ENCODE assay signal across 16 cellular contexts in the genomic region with DNA sequence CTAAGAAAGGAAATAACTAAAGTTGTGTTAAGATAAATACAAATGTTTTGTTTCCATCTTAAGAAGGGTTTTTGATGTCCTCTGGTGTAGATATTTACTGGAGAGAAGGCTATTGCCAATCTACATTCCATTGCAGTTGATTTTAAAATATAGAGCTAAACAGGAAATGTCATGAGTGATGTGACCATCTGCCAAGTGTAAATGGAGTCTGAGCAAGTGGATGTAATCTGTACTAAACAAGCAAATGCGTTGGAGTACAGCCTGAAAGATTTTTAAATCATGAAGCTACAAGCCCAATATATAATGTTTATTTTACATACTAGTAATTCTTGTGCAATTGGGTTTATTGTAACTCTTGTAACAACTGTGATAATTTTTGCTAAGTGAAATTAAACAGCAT. TPM values are rescaled to one million over a fixed set of nuclear protein-coding genes. Genes with fewer than 3 reads are reported as not detected.
DNase-seq lines count a peak whose midpoint lies in the region; ATAC-seq and TF ChIP-seq lines count a peak whose summit lies in the region.
"Had no signal": no experiment of that assay in that cellular context is flagged by ENCODE, and none has a peak within 500 bp of the region (broad histone marks: within the 10 kb centered on the region; RNA-seq: fewer than 3 reads in every experiment).

No MANE protein-coding gene starts in this region.

- no peak overlapping the region for H3K4me3 Mint-ChIP-seq in activated naive CD8-positive, alpha-beta T cell treated with anti-CD3 and anti-CD28 coated beads for 36 hours
- H3K4me3 Mint-ChIP-seq: nephron progenitor cell; stimulated activated naive CD8-positive, alpha-beta T cell treated with anti-CD3 and anti-CD28 coated beads, Interleukin-15, Interleukin-2, amounts not matched to agents 100 ng/mL and 50 ng/mL, for 24 hours; T-helper 17 cell had no signal

- no peaks in the 10 kb centered on the region for H3K27me3 Mint-ChIP-seq in activated naive CD8-positive, alpha-beta T cell treated with anti-CD3 and anti-CD28 coated beads for 36 hours
- H3K27me3 Mint-ChIP-seq: stimulated activated naive CD8-positive, alpha-beta T cell treated with anti-CD3 and anti-CD28 coated beads, Interleukin-15, Interleukin-2, amounts not matched to agents 100 ng/mL and 50 ng/mL, for 24 hours; T-helper 17 cell had no signal

- no peak for ATAC-seq in Right ventricle myocardium inferior
- ATAC-seq in HG02642 (IDR thresholded peaks at IDR 0.05; ENCODE audit: poor library complexity, unreplicated experiment): no peak
- ATAC-seq: activated CD4-positive, CD25-positive, alpha-beta regulatory T cell treated with anti-CD3 and anti-CD28 coated beads, Interleukin-2, amount 50 U/mL, for 24 hours; T-helper 17 cell had no signal

- no peaks in the 10 kb centered on the region for H3K36me3 ChIP-seq in thyroid gland

- 3 to 5% methylated on average over 1 of the region's 1 CpG for WGBS in thyroid gland, 2 donors

- no peak for TF ChIP-seq POLR2A in thyroid gland (IDR thresholded peaks at IDR 0.05)

- no peaks in the 10 kb centered on the region for H3K9me3 ChIP-seq in thyroid gland

- no peak overlapping the region for H3K27ac Mint-ChIP-seq in activated naive CD8-positive, alpha-beta T cell treated with anti-CD3 and anti-CD28 coated beads for 36 hours
- H3K27ac Mint-ChIP-seq: activated T-helper 2 cell treated with anti-CD3 and anti-CD28 coated beads, Interferon-gamma antibody, Interleukin-2, Interleukin-4, amounts not matched to agents 10 μg/mL and 5 μg/mL and 100 μg/mL, durations not matched to agents 14 hours and 24 hours and 36 hours; nephron progenitor cell; stimulated activated naive CD8-positive, alpha-beta T cell treated with anti-CD3 and anti-CD28 coated beads, Interleukin-15, Interleukin-2, amounts not matched to agents 100 ng/mL and 50 ng/mL, for 24 hours; T-helper 17 cell had no signal

- H3K36me3 Mint-ChIP-seq in activated naive CD8-positive, alpha-beta T cell treated with anti-CD3 and anti-CD28 coated beads for 36 hours: no peaks in the 10 kb centered on the region

- no peak overlapping the region for H3K4me3 ChIP-seq in fibroblast of pulmonary artery (replicated peaks; ENCODE audit: low read depth, low read length)
- H3K4me3 ChIP-seq in thyroid gland (replicated peaks in 1 of 3): no peak overlapping the region
- H3K4me3 ChIP-seq: lung had no signal

- H3K9me3 Mint-ChIP-seq in activated naive CD8-positive, alpha-beta T cell treated with anti-CD3 and anti-CD28 coated beads for 36 hours: peaks cover 4% of the 10 kb centered on the region

- intact Hi-C loops in thyroid gland (cut with DNase I) (no loop called here), Right ventricle myocardium inferior (cut with DNase I) (no loop called here)

- DNase-seq in NCI-H510A treated with DMSO at 0.1 percent for 48 hours (lab: John Stamatoyannopoulos, UW): peak; percentile 7
- DNase-seq in NCI-H510A (lab: John Stamatoyannopoulos, UW): no peak
- DNase-seq in NCI-H446 treated with DMSO at 0.1 percent for 48 hours (lab: John Stamatoyannopoulos, UW): peak; percentile 39
- peak; percentile 32 for DNase-seq in fibroblast of pulmonary artery (ENCODE audit: low read depth)
- no peak for DNase-seq in thyroid gland
- no peak for DNase-seq in Right ventricle myocardium inferior (ENCODE audit: missing footprints)
- no peak for DNase-seq in activated naive CD8-positive, alpha-beta T cell treated with anti-CD3 and anti-CD28 coated beads for 36 hours
- DNase-seq: amygdala, nephron progenitor cell, Right ventricle myocardium superior, T-helper 17 cell had no signal

- H3K4me1 Mint-ChIP-seq in activated naive CD8-positive, alpha-beta T cell treated with anti-CD3 and anti-CD28 coated beads for 36 hours: no peaks in the 10 kb centered on the region
- H3K4me1 Mint-ChIP-seq: nephron progenitor cell, T-helper 17 cell had no signal

- peak overlapping the region; percentile 12 to 44 (median 21) for H3K27ac ChIP-seq in thyroid gland

- no peaks in the 10 kb centered on the region for H3K27me3 ChIP-seq in thyroid gland

- TF ChIP-seq CTCF in fibroblast of pulmonary artery (IDR thresholded peaks at IDR 0.05; ENCODE audit: low read length, missing control alignments) (no peak), thyroid gland (IDR thresholded peaks at IDR 0.05) (no peak)

- H3K4me1 ChIP-seq in thyroid gland: peaks cover 12 to 13% of the 10 kb centered on the region in 2 donors

RNA-seq across cellular contexts. Expression of gene FLRT3, which starts 47.0 kb away (rescaled TPM):
- 10 to 100 TPM; 12.0 to 31.4 (median 16.2) TPM for total RNA-seq in thyroid gland
- total RNA-seq in Right ventricle myocardium inferior: 0.22 TPM
- not detected for total RNA-seq in activated naive CD8-positive, alpha-beta T cell treated with anti-CD3 and anti-CD28 coated beads for 36 hours
- total RNA-seq: activated T-helper 2 cell treated with anti-CD3 and anti-CD28 coated beads, Interferon-gamma antibody, Interleukin-2, Interleukin-4, amounts not matched to agents 10 μg/mL and 5 μg/mL and 100 μg/mL, durations not matched to agents 14 hours and 24 hours and 36 hours; T-helper 17 cell had no signal

Comparison
In these comparisons a context has a peak if more than half of its experiments do, and no peak if none do; other contexts are left out.
1. DNase-seq: peak in NCI-H510A treated with DMSO at 0.1 percent for 48 hours (single experiment), NCI-H446 treated with DMSO at 0.1 percent for 48 hours (single experiment) and fibroblast of pulmonary artery (single experiment); none in NCI-H510A (single experiment), thyroid gland (0 of 2), Right ventricle myocardium inferior (single experiment) and activated naive CD8-positive, alpha-beta T cell treated with anti-CD3 and anti-CD28 coated beads for 36 hours (single experiment).
2. RNA of gene FLRT3, which starts 47.0 kb away (total RNA-seq): 12.0 to 31.4 TPM in thyroid gland; 0.22 TPM in Right ventricle myocardium inferior (single experiment) and not detected in activated naive CD8-positive, alpha-beta T cell treated with anti-CD3 and anti-CD28 coated beads for 36 hours; every median in the first group is over 10 times any median in the second.